8 cellular contexts compared by ENCODE assay signal in the genomic region with DNA sequence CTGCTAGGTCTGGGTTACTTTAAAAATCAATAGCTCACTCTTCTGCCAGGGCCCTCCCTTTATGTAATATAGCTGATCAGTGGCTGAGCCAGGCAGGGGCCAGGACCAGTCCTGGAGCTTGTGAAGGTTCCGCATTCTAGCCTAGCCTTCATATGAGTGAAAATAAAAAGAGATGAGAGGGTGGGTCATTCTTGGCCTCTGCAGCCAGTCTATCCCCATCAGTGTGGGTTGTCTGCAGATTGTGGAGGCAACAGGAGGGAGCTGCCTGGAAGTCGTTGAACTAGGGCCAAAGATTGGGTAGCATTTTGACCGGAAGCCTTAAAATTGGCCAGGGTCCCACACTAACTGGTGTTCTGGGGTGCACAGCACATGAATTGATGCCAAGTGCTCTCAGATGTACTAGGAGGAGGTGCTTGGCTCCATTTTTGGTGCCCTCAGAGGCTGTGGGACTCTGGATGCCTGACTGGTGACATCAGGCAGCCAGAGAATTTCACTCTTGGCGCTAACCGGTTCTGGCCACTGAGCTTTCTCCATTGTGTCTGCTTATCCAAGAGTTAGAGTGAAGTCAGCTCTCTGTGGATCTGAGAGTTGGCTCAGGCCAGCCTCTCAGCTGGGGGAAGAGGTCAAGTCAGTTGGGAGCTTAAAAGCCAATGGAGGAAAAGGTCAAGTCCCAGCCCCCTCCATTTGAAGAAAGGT.
DNase-seq lines count a peak whose midpoint lies in the region; ATAC-seq and TF ChIP-seq lines count a peak whose summit lies in the region.
"Not testable (repeated sequence)": the region's sequence is repeated elsewhere in the genome, so short reads cannot be mapped to it uniquely, and the experiment has no call there.

No MANE protein-coding gene starts in this region.

- H3K27ac ChIP-seq in body of pancreas, result peak overlapping the region in 1 of 4 donors; percentile 55
- H3K27ac ChIP-seq in right lobe of liver, result peak overlapping the region in 1 of 3 donors; percentile 47
- H3K27ac ChIP-seq in gastrocnemius medialis, result not testable (repeated sequence)

- intact Hi-C loops in body of pancreas (cut with DNase I); Right ventricle myocardium superior (cut with DNase I); left ventricle myocardium superior (cut with micrococcal nuclease); right lobe of liver (cut with DNase I); gastrocnemius medialis (cut with DNase I; ENCODE audit: low total_unique reads): not testable (repeated sequence)

- not testable (repeated sequence) for H3K4me3 ChIP-seq in body of pancreas, right lobe of liver, gastrocnemius medialis

- not testable (repeated sequence) for H3K36me3 ChIP-seq in body of pancreas (replicated peaks in 1 of 2; ENCODE audit: insufficient read depth in 1 of 2, low read depth in 2 of 2); right lobe of liver; gastrocnemius medialis

- ATAC-seq in body of pancreas (peak; percentile 88), Right ventricle myocardium superior (ENCODE audit: poor library complexity) (peak; percentile 94), left ventricle myocardium superior (peak; percentile 94), right lobe of liver (peak; percentile 68 to 77 (median 72)), omental fat pad (ENCODE audit: low FRiP score) (peak; percentile 64), gastrocnemius medialis (peak; percentile 67 to 72)

- TF ChIP-seq RAD21 in Ishikawa (IDR thresholded peaks at IDR 0.05; ENCODE audit: low read depth), result not testable (repeated sequence)

- WGBS in body of pancreas, 2 donors, result 71% methylated on average over 1 of the region's 5 CpGs; no CpG with 5 or more reads in 1 of the 2 donors
- WGBS in right lobe of liver (ENCODE audit: insufficient coverage, low coverage, low lambda C conversion rate, missing lambda C conversion rate), result no CpG with 5 or more reads among the region's 5 CpGs

- not testable (repeated sequence) for TF ChIP-seq POLR2A in body of pancreas (IDR thresholded peaks at IDR 0.05); right lobe of liver (IDR thresholded peaks at IDR 0.05); gastrocnemius medialis (IDR thresholded peaks at IDR 0.05)

- in situ Hi-C loops in gastrocnemius medialis (cut with MboI; ENCODE audit: low sequenced_read_pairs in 4 of 4), result not testable (repeated sequence)

- not testable (repeated sequence) for H3K9me3 ChIP-seq in body of pancreas, right lobe of liver, gastrocnemius medialis

- not testable (repeated sequence) for H3K27me3 ChIP-seq in body of pancreas, right lobe of liver, gastrocnemius medialis

- H3K4me1 ChIP-seq in body of pancreas, right lobe of liver, gastrocnemius medialis: not testable (repeated sequence)

- not testable (repeated sequence) for TF ChIP-seq CTCF in body of pancreas (IDR thresholded peaks at IDR 0.05); right lobe of liver (IDR thresholded peaks at IDR 0.05); omental fat pad (IDR thresholded peaks at IDR 0.05); gastrocnemius medialis (IDR thresholded peaks at IDR 0.05 in 4 of 5, conservative IDR thresholded peaks at IDR 0.05 in 1 of 5)

- DNase-seq in body of pancreas (peak; percentile 16 to 56 (median 34)), ureter (ENCODE audit: low spot score) (peak; percentile 52)
- DNase-seq in Right ventricle myocardium superior; left ventricle myocardium superior; right lobe of liver; omental fat pad (ENCODE audit: low spot score); gastrocnemius medialis: not testable (repeated sequence)

- TF ChIP-seq EP300 in Ishikawa (IDR thresholded peaks at IDR 0.05; ENCODE audit: borderline replicate concordance), result not testable (repeated sequence)

TF ChIP-seq in Ishikawa, 13 proteins besides CTCF, POLR2A, EP300 and RAD21:
- 0 out of 2 replicates have a peak, but pooled peaks have one; percentile 29 for TF ChIP-seq NFIC (IDR thresholded peaks at IDR 0.05)
